ENCODE assay signal across 8 cellular contexts in genomic region chr2:69893684-69894481, GRCh38. TPM values are rescaled to one million over a fixed set of nuclear protein-coding genes. Genes with fewer than 3 reads are reported as not detected.
A peak's percentile ranks its signal among the peaks of the same experiment; 100 is the strongest.
DNase-seq lines count a peak whose midpoint lies in the region; ATAC-seq and TF ChIP-seq lines count a peak whose summit lies in the region.

TSS of gene SNRNP27 (plus strand) at chr2:69893956. CDS start at chr2:69893985, 29 bp downstream.

- H3K4me3 ChIP-seq in BJ (ENCODE audit: low read depth, low read length) (peak within 1 kb of the TSS; percentile 71), mucosa of stomach (ENCODE audit: low read length) (peak within 1 kb of the TSS; percentile 78)

- peak within 1 kb of the TSS; percentile 92 for H3K9ac ChIP-seq in mucosa of stomach (ENCODE audit: low read length)

- POLR2A ChIA-PET in BJ (lab: Charles Lee), result interaction anchor here (0.6 kb wide), 1 partner anchor 36 kb away, joined by 3 read pairs; no protein-coding TSS in a partner anchor

- H3K27me3 ChIP-seq in BJ (ENCODE audit: control insufficient read depth, insufficient read depth, low read length) (no peaks in the 10 kb centered on the region), mucosa of stomach (ENCODE audit: control insufficient read depth, insufficient read depth, low read length) (no peaks in the 10 kb centered on the region)

- ATAC-seq in GM19372 (IDR thresholded peaks at IDR 0.05; ENCODE audit: low read depth, unreplicated experiment) (peak; percentile 53), esophagus mucosa (peak; percentile 75)

- TF ChIP-seq CTCF in BJ (IDR thresholded peaks at IDR 0.05; ENCODE audit: insufficient read depth, low read depth, low read length), result no peak

- no peak for TF ChIP-seq EP300 in Ishikawa (IDR thresholded peaks at IDR 0.05; ENCODE audit: borderline replicate concordance)

- CTCF ChIA-PET in BJ (lab: Yijun Ruan, JAX), result interaction anchor here (0.8 to 1.6 kb wide), 5 partner anchors 17 to 249 kb away, joined by 3 to 4 read pairs (median 3); no protein-coding TSS in a partner anchor

- no peaks in the 10 kb centered on the region for H3K4me1 ChIP-seq in mucosa of stomach (ENCODE audit: control insufficient read depth, insufficient read depth, low read length)

- peaks cover 6% of the 10 kb centered on the region for H3K36me3 ChIP-seq in BJ (ENCODE audit: control insufficient read depth, insufficient read depth, low read length)
- no peaks in the 10 kb centered on the region for H3K36me3 ChIP-seq in mucosa of stomach (ENCODE audit: control insufficient read depth, insufficient read depth, low read length)

- H3K9me3 ChIP-seq in mucosa of stomach (ENCODE audit: control insufficient read depth, low read length), result no peaks in the 10 kb centered on the region

- DNase-seq in BJ (ENCODE audit: low read depth) (peak; percentile 20), RKO (ENCODE audit: low spot score) (peak; percentile 91)
- DNase-seq in activated T-cell treated with anti-CD3 and anti-CD28 coated beads, Interleukin-2, amount 50 U/mL, for 48 hours, result peak; percentile 89 to 90
- DNase-seq in stimulated activated CD8-positive, alpha-beta memory T cell treated with anti-CD3 and anti-CD28 coated beads, Interleukin-7, amount 100 ng/mL, for 1 hour (ENCODE audit: low read depth in 2 of 2), result peak; percentile 66 to 67

- TF ChIP-seq RAD21 in Ishikawa (IDR thresholded peaks at IDR 0.05; ENCODE audit: low read depth), result no peak

TF ChIP-seq in Ishikawa, 13 proteins besides CTCF, POLR2A, EP300 and RAD21:
- TF ChIP-seq NFIC (IDR thresholded peaks at IDR 0.05) (no peak), USF1 (IDR thresholded peaks at IDR 0.05) (peak; percentile 57), ZBTB7A (IDR thresholded peaks at IDR 0.05; ENCODE audit: low read depth) (0 out of 2 replicates have a peak, but pooled peaks have one; percentile 40), REST (IDR thresholded peaks at IDR 0.05; ENCODE audit: low read depth) (0 out of 2 replicates have a peak, but pooled peaks have one; percentile 29), FOXM1 (IDR thresholded peaks at IDR 0.05; ENCODE audit: borderline replicate concordance, low read depth) (no peak), MAX (IDR thresholded peaks at IDR 0.05) (peak; percentile 54), TEAD4 (IDR thresholded peaks at IDR 0.05) (0 out of 2 replicates have a peak, but pooled peaks have one; percentile 35), CEBPB (IDR thresholded peaks at IDR 0.05) (peak; percentile 60; the same call in 1 of the 2 replicates), TCF12 (IDR thresholded peaks at IDR 0.05; ENCODE audit: low read depth) (peak; percentile 77), YY1 (IDR thresholded peaks at IDR 0.05; ENCODE audit: low read depth) (peak; percentile 51; the same call in 1 of the 2 replicates), CREB1 (IDR thresholded peaks at IDR 0.05; ENCODE audit: low read depth) (no peak; the same call in 1 of the 2 replicates), EGR1 (IDR thresholded peaks at IDR 0.05) (no peak), TAF1 (IDR thresholded peaks at IDR 0.05; ENCODE audit: low read depth) (peak; percentile 100)

RNA-seq across cellular contexts. Expression of gene SNRNP27, which starts in this region (rescaled TPM):
- 14.3 and 33.9 TPM in 2 replicates for polyA plus RNA-seq in BJ (2011; rRNA removed)
- polyA minus RNA-seq in BJ (2011; rRNA and poly(A)+ RNA removed), result 6.4 and 9.7 TPM in 2 replicates
- total RNA-seq in esophagus mucosa, result 14.7 TPM

Comparison
In these comparisons a context has a peak if more than half of its experiments do, and no peak if none do; other contexts are left out.
1. Peak in every context shown above with its lines: DNase-seq, ATAC-seq and H3K4me3 ChIP-seq.
2. DNase-seq: peak in every context shown above with its lines; median percentile 91 in RKO; 90 in activated T-cell treated with anti-CD3 and anti-CD28 coated beads, Interleukin-2, amount 50 U/mL, for 48 hours; 66 in stimulated activated CD8-positive, alpha-beta memory T cell treated with anti-CD3 and anti-CD28 coated beads, Interleukin-7, amount 100 ng/mL, for 1 hour; 20 in BJ.